14 cellular contexts compared by ENCODE assay signal in the genomic region with DNA sequence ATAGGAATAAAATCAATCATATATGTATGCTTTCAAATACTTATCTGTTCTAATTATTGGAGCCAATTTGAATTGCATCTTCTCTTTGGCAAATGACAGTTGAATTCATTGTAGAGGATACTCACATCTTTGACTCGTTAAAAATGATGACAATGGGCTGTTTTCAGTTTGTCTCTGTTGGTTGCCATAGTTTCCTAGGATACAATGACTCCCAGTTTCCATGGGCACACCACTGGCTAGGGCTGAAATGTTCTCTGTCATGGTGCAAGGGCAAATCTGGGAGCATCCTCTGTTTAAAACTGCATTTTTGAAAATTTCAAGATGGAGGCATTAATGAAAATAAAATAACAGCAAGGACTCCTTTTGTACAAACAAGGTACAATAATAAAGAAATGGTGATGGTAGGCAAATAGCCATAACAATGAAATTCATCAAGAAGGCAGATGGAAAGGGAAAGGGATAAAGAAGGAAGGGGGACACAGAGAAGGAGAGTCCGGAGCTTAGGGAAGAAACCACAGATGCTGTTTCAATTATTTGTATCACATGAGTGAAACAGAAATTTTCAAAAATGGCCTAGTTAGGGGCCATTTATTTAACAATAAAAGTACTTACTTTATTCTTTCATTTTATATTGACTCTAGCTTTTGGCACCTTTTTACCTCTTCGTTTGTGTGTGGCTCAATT.
DNase-seq lines count a peak whose midpoint lies in the region; ATAC-seq and TF ChIP-seq lines count a peak whose summit lies in the region.
"Had no signal": no experiment of that assay in that cellular context is flagged by ENCODE, and none has a peak within 500 bp of the region (broad histone marks: within the 10 kb centered on the region; RNA-seq: fewer than 3 reads in every experiment).

No MANE protein-coding gene starts in this region.

- ATAC-seq in left lobe of liver (no peak), GM21723 (IDR thresholded peaks at IDR 0.05; ENCODE audit: unreplicated experiment) (no peak)

- peaks cover 2 to 4% (median 4%) of the 10 kb centered on the region in 5 experiments for H3K9me3 Mint-ChIP-seq in brain
- no peaks in the 10 kb centered on the region for H3K9me3 Mint-ChIP-seq in activated CD4-positive, alpha-beta T cell treated with anti-CD3 and anti-CD28 coated beads, Interleukin-2, amount 10 ng/mL, durations not matched to agents 7 days and 5 days
- H3K9me3 Mint-ChIP-seq in activated CD4-positive, alpha-beta T cell treated with anti-CD3 and anti-CD28 coated beads, Interleukin-2, amount 10 ng/mL, durations not matched to agents 24 days and 14 days, result no peaks in the 10 kb centered on the region

- peaks cover under 1% of the 10 kb centered on the region for H3K36me3 Mint-ChIP-seq in brain
- H3K36me3 Mint-ChIP-seq in activated CD4-positive, alpha-beta T cell treated with anti-CD3 and anti-CD28 coated beads, Interleukin-2, amount 10 ng/mL, durations not matched to agents 7 days and 5 days (ENCODE audit: low read depth), result no peaks in the 10 kb centered on the region
- no peaks in the 10 kb centered on the region for H3K36me3 Mint-ChIP-seq in activated CD4-positive, alpha-beta T cell treated with anti-CD3 and anti-CD28 coated beads, Interleukin-2, amount 10 ng/mL, durations not matched to agents 24 days and 14 days (ENCODE audit: low read depth)

- peaks cover under 1% of the 10 kb centered on the region for H3K27me3 Mint-ChIP-seq in brain
- no peaks in the 10 kb centered on the region for H3K27me3 Mint-ChIP-seq in activated CD4-positive, alpha-beta T cell treated with anti-CD3 and anti-CD28 coated beads, Interleukin-2, amount 10 ng/mL, durations not matched to agents 7 days and 5 days
- no peaks in the 10 kb centered on the region for H3K27me3 Mint-ChIP-seq in activated CD4-positive, alpha-beta T cell treated with anti-CD3 and anti-CD28 coated beads, Interleukin-2, amount 10 ng/mL, durations not matched to agents 24 days and 14 days
- H3K27me3 Mint-ChIP-seq: progenitor cell of endocrine pancreas had no signal

- CTCF ChIA-PET in activated CD4-positive, alpha-beta T cell treated with anti-CD3 and anti-CD28 coated beads, Interleukin-2, amount 10 ng/mL, durations not matched to agents 7 days and 5 days (lab: Charles Lee), result no interaction called here

- intact Hi-C loops in activated CD4-positive, alpha-beta T cell treated with anti-CD3 and anti-CD28 coated beads, Interleukin-2, amount 10 ng/mL, durations not matched to agents 24 days and 14 days (cut with micrococcal nuclease), result no loop called here

- DNase-seq in HuH-7.5 (ENCODE audit: low spot score) (peak; percentile 3), iPS-NIHi11 (ENCODE audit: low spot score) (peak; percentile 23), pons (ENCODE audit: low spot score) (peak; percentile 94), left lobe of liver (ENCODE audit: low spot score) (no peak)
- no peak for DNase-seq in activated CD4-positive, alpha-beta T cell treated with anti-CD3 and anti-CD28 coated beads, Interleukin-2, amount 10 ng/mL, durations not matched to agents 7 days and 5 days
- no peak for DNase-seq in activated CD4-positive, alpha-beta T cell treated with anti-CD3 and anti-CD28 coated beads, Interleukin-2, amount 10 ng/mL, durations not matched to agents 24 days and 14 days
- DNase-seq: activated CD4-positive, alpha-beta T cell treated with anti-CD3 and anti-CD28 coated beads, Interleukin-2, amount 50 U/mL, for 1 hour; Calu3; NCI-H2081 treated with DMSO at 0.1 percent for 48 hours; NCI-H82; thyroid gland had no signal

- H3K4me1 Mint-ChIP-seq in brain, result peaks cover 22% of the 10 kb centered on the region
- no peaks in the 10 kb centered on the region for H3K4me1 Mint-ChIP-seq in activated CD4-positive, alpha-beta T cell treated with anti-CD3 and anti-CD28 coated beads, Interleukin-2, amount 10 ng/mL, durations not matched to agents 7 days and 5 days
- no peaks in the 10 kb centered on the region for H3K4me1 Mint-ChIP-seq in activated CD4-positive, alpha-beta T cell treated with anti-CD3 and anti-CD28 coated beads, Interleukin-2, amount 10 ng/mL, durations not matched to agents 24 days and 14 days

- TF ChIP-seq CTCF in brain (conservative IDR thresholded peaks at IDR 0.05), result no peak

- POLR2A ChIA-PET in activated CD4-positive, alpha-beta T cell treated with anti-CD3 and anti-CD28 coated beads, Interleukin-2, amount 10 ng/mL, durations not matched to agents 7 days and 5 days (lab: Charles Lee), result no interaction called here

- peak overlapping the region in 3 of 5 experiments; percentile 48 to 86 (median 72) for H3K27ac Mint-ChIP-seq in brain
- H3K27ac Mint-ChIP-seq in activated CD4-positive, alpha-beta T cell treated with anti-CD3 and anti-CD28 coated beads, Interleukin-2, amount 10 ng/mL, durations not matched to agents 7 days and 5 days, result no peak overlapping the region
- H3K27ac Mint-ChIP-seq in activated CD4-positive, alpha-beta T cell treated with anti-CD3 and anti-CD28 coated beads, Interleukin-2, amount 10 ng/mL, durations not matched to agents 24 days and 14 days, result no peak overlapping the region
- H3K27ac Mint-ChIP-seq: progenitor cell of endocrine pancreas had no signal

- H3K4me3 Mint-ChIP-seq in brain, result peak overlapping the region in 1 of 5 experiments; percentile 56
- H3K4me3 Mint-ChIP-seq in activated CD4-positive, alpha-beta T cell treated with anti-CD3 and anti-CD28 coated beads, Interleukin-2, amount 10 ng/mL, durations not matched to agents 7 days and 5 days, result no peak overlapping the region
- no peak overlapping the region for H3K4me3 Mint-ChIP-seq in activated CD4-positive, alpha-beta T cell treated with anti-CD3 and anti-CD28 coated beads, Interleukin-2, amount 10 ng/mL, durations not matched to agents 24 days and 14 days

Comparison
In these comparisons a context has a peak if more than half of its experiments do, and no peak if none do; other contexts are left out.
1. DNase-seq: peak in HuH-7.5 (single experiment), iPS-NIHi11 (single experiment) and pons (single experiment); none in activated CD4-positive, alpha-beta T cell treated with anti-CD3 and anti-CD28 coated beads, Interleukin-2, amount 10 ng/mL, durations not matched to agents 7 days and 5 days (single experiment), activated CD4-positive, alpha-beta T cell treated with anti-CD3 and anti-CD28 coated beads, Interleukin-2, amount 10 ng/mL, durations not matched to agents 24 days and 14 days (single experiment) and left lobe of liver (single experiment).
2. H3K27ac Mint-ChIP-seq: peak in brain (3 of 5); none in activated CD4-positive, alpha-beta T cell treated with anti-CD3 and anti-CD28 coated beads, Interleukin-2, amount 10 ng/mL, durations not matched to agents 7 days and 5 days (single experiment) and activated CD4-positive, alpha-beta T cell treated with anti-CD3 and anti-CD28 coated beads, Interleukin-2, amount 10 ng/mL, durations not matched to agents 24 days and 14 days (single experiment).